In the genomic region with DNA sequence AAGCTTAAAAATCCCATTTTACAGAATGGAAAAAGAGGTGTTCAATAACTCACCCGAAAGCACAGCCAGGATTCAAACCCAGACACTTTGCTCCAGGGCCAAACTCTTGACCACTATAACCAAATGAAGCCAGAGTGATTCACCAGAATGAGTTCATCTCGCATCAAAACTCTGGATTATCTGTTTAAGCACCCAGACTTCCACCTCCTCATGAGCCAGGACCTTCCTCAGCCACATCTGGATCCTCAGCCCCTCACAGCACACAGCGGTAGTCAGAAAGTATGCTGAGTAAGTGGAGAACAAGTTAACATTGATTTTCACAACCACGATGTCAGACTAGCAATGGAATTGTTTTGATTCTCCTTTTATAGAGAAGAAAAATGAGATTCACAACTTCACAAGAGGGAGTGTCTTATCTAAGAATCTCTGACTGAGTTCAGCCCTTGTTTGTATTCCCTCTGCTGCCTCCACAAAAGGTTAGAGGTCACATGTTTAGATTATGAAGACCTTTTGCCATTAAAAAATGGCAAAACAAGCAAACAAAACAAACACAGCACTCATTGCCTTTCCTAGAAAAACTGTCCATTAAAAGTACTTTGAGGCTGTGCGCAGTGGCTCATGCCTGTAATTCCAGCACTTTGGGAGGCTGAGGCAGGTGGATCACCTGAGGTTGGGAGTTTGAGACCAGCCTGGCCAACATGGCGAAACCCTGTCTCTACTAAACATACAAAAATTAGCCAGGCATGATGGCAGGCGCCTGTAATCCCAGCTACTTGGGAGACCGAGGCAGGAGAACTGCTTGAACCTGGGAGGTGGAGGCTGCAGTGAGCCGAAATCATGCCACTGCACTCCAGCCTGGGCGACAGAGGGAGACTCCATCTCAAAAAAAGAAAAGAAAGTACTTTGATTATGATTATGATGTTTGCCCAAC, we compare ENCODE assay signal across 8 cellular contexts. TPM values are rescaled to one million over a fixed set of nuclear protein-coding genes. Genes with fewer than 3 reads are reported as not detected.
DNase-seq lines count a peak whose midpoint lies in the region; ATAC-seq, FAIRE-seq and TF ChIP-seq lines count a peak whose summit lies in the region.
"Not testable (repeated sequence)": the region's sequence is repeated elsewhere in the genome, so short reads cannot be mapped to it uniquely, and the experiment has no call there.

No MANE protein-coding gene starts in this region.

- not testable (repeated sequence) for H3K9me3 ChIP-seq in HepG2 (ENCODE audit: low read length); smooth muscle cell (replicated peaks; ENCODE audit: low read depth)

- H3K9ac ChIP-seq in HepG2 (ENCODE audit: insufficient read depth, low read depth, low read length): peak overlapping the region; percentile 50
- peak overlapping the region; percentile 2 for H3K9ac ChIP-seq in smooth muscle cell (ENCODE audit: low read depth)

- H3K4me1 ChIP-seq in HepG2 (ENCODE audit: insufficient read depth, low read length): peaks cover 77% of the 10 kb centered on the region
- not testable (repeated sequence) for H3K4me1 ChIP-seq in smooth muscle cell (ENCODE audit: low read depth)

- H3K4me3 Mint-ChIP-seq in activated T-cell treated with anti-CD3 and anti-CD28 coated beads, Interleukin-2, amount 50 U/mL, for 72 hours: peak overlapping the region in 1 of 2 donors; percentile 11

- POLR2A ChIA-PET in HepG2 (lab: Yijun Ruan, JAX): interaction anchor here (1.0 to 1.5 kb wide), 2 partner anchors 9 to 43 kb away, joined by 4 to 8 read pairs; no protein-coding TSS in a partner anchor

- peak in 1 of 2 donors; percentile 17 for ATAC-seq in activated T-cell treated with anti-CD3 and anti-CD28 coated beads, Interleukin-2, amount 50 U/mL, for 72 hours (replicated peaks in 1 of 2)
- ATAC-seq in HepG2: peak; percentile 8; the same call in 2 of the 3 replicates

- H3F3A ChIP-seq in smooth muscle cell (ENCODE audit: low read depth): not testable (repeated sequence)

- intact Hi-C loops in HepG2 (cut with micrococcal nuclease; ENCODE audit: unreplicated experiment): not testable (repeated sequence)

- TF ChIP-seq RAD21 in HepG2 (CRISPR knock-in tag; IDR thresholded peaks at IDR 0.05): not testable (repeated sequence)

- not testable (repeated sequence) for TF ChIP-seq CTCF in bronchial epithelial cell (IDR thresholded peaks at IDR 0.05; ENCODE audit: insufficient read depth, low read length, severe bottlenecking); fibroblast of pulmonary artery (IDR thresholded peaks at IDR 0.05; ENCODE audit: low read length, missing control alignments); HepG2 (CRISPR knock-in tag; IDR thresholded peaks at IDR 0.05); smooth muscle cell (IDR thresholded peaks at IDR 0.05; ENCODE audit: borderline replicate concordance, insufficient read depth, poor library complexity, severe bottlenecking)

- WGBS in HepG2 (ENCODE audit: low lambda C conversion rate): 14% methylated on average over 10 of the region's 10 CpGs
- 63% methylated on average over 10 of the region's 10 CpGs for WGBS in smooth muscle cell (ENCODE audit: low lambda C conversion rate)

- in situ Hi-C loops in HepG2 (cut with HindIII; ENCODE audit: extremely low pct_ligation_motif_present, low pct_unique_long_range_greater_than_20kb): not testable (repeated sequence)

- H3K36me3 Mint-ChIP-seq in activated T-cell treated with anti-CD3 and anti-CD28 coated beads, Interleukin-2, amount 50 U/mL, for 72 hours (ENCODE audit: insufficient read depth in 2 of 2): not testable (repeated sequence)

- peaks cover 48% of the 10 kb centered on the region for H3K4me1 Mint-ChIP-seq in activated T-cell treated with anti-CD3 and anti-CD28 coated beads, Interleukin-2, amount 50 U/mL, for 72 hours (ENCODE audit: low read depth)

- H3K27me3 Mint-ChIP-seq in activated T-cell treated with anti-CD3 and anti-CD28 coated beads, Interleukin-2, amount 50 U/mL, for 72 hours (ENCODE audit: low read depth): not testable (repeated sequence)

- H3K4me2 ChIP-seq in HepG2 (ENCODE audit: low read depth, low read length): peak overlapping the region; percentile 63
- H3K4me2 ChIP-seq in smooth muscle cell: not testable (repeated sequence)

- not testable (repeated sequence) for H3K36me3 ChIP-seq in bronchial epithelial cell (ENCODE audit: control insufficient read depth, insufficient read depth, low read length); HepG2 (replicated peaks in 1 of 2; ENCODE audit: control insufficient read depth in 1 of 2, insufficient read depth in 2 of 2, low read length in 2 of 2); smooth muscle cell (ENCODE audit: low read depth)

- not testable (repeated sequence) for BruUV-seq in HepG2 (replicated peaks; lab: Mats Ljungman, UMichigan)

- not testable (repeated sequence) for H2AFZ ChIP-seq in HepG2 (ENCODE audit: low read length); smooth muscle cell (ENCODE audit: low read depth)

- peak overlapping the region; percentile 22 for H3K27ac Mint-ChIP-seq in activated T-cell treated with anti-CD3 and anti-CD28 coated beads, Interleukin-2, amount 50 U/mL, for 72 hours

- peak in 1 of 2 experiments; percentile 58; a peak in 1 of 4 replicates for TF ChIP-seq EP300 in HepG2 (IDR thresholded peaks at IDR 0.05; ENCODE audit: low read depth in 2 of 2, low read length in 2 of 2)
- TF ChIP-seq EP300 in HepG2 (CRISPR knock-in tag; IDR thresholded peaks at IDR 0.05; ENCODE audit: borderline replicate concordance): not testable (repeated sequence)

- peak; percentile 50 for DNase-seq in AG08396 (ENCODE audit: low spot score)
- peak; percentile 59 for DNase-seq in H54 (ENCODE audit: insufficient read length, low spot score)
- DNase-seq in OCI-M1 (lab: John Stamatoyannopoulos, UW): peak; percentile 13
- not testable (repeated sequence) for DNase-seq in activated T-cell treated with anti-CD3 and anti-CD28 coated beads, Interleukin-2, amount 50 U/mL, for 72 hours; smooth muscle cell (lab: John Stamatoyannopoulos, UW; ENCODE audit: unreplicated experiment)
- DNase-seq in bronchial epithelial cell (ENCODE audit: low read depth): peak; percentile 48
- DNase-seq in fibroblast of pulmonary artery (ENCODE audit: low read depth): peak; percentile 75
- peak; percentile 72 for DNase-seq in HepG2 (ENCODE audit: low spot score)

- CTCF ChIA-PET in HepG2 (lab: Yijun Ruan, JAX; ENCODE audit: low intra/inter-chr PET ratio, low total read pairs): not testable (repeated sequence)

- not testable (repeated sequence) for H3K27me3 ChIP-seq in bronchial epithelial cell (ENCODE audit: control insufficient read depth, insufficient read depth, low read length); HepG2 (ENCODE audit: control insufficient read depth in 1 of 2, insufficient read depth in 2 of 2, low read length in 2 of 2); smooth muscle cell (ENCODE audit: low read depth)

- H4K20me1 ChIP-seq in HepG2 (ENCODE audit: insufficient read depth, low read length); smooth muscle cell (ENCODE audit: low read depth): not testable (repeated sequence)

- TF ChIP-seq POLR2A in H54 (IDR thresholded peaks at IDR 0.05; ENCODE audit: low read depth, low read length); HepG2 (IDR thresholded peaks at IDR 0.05; ENCODE audit: insufficient read depth in 1 of 2, low read depth in 2 of 2, low read length in 2 of 2): not testable (repeated sequence)

- H3K4me3 ChIP-seq in bronchial epithelial cell (ENCODE audit: low read depth, low read length); smooth muscle cell: not testable (repeated sequence)
- H3K4me3 ChIP-seq in fibroblast of pulmonary artery (replicated peaks; ENCODE audit: low read depth, low read length) (peak overlapping the region; percentile 19), HepG2 (replicated peaks in 1 of 3; ENCODE audit: insufficient read depth in 1 of 3, low read depth in 2 of 3, low read length in 3 of 3) (peak overlapping the region in 2 of 3 experiments; percentile 27 to 29; a peak in 3 of 6 replicates)

- FAIRE-seq in H54 (lab: Jason Lieb, UNC): peak; percentile 92
- FAIRE-seq in bronchial epithelial cell (lab: Jason Lieb, UNC); HepG2 (lab: Jason Lieb, UNC): not testable (repeated sequence)

- H3K27ac ChIP-seq in HepG2 (ENCODE audit: extremely low read length, insufficient read depth, low read length) (peak overlapping the region; percentile 79), smooth muscle cell (ENCODE audit: low read depth) (peak overlapping the region; percentile 76)

- H3K79me2 ChIP-seq in HepG2 (ENCODE audit: insufficient read depth, low read length); smooth muscle cell (ENCODE audit: low read depth): not testable (repeated sequence)

- H3K9me3 Mint-ChIP-seq in activated T-cell treated with anti-CD3 and anti-CD28 coated beads, Interleukin-2, amount 50 U/mL, for 72 hours: not testable (repeated sequence)

RNA-seq across cellular contexts. Expression of gene ATP13A3, which starts 7.5 kb away (rescaled TPM):
- total RNA-seq in activated T-cell treated with anti-CD3 and anti-CD28 coated beads, Interleukin-2, amount 50 U/mL, for 72 hours: 100 to 1,000 TPM in 1 of 2 donors, 10 to 100 TPM in 1; 97.7 to 121 TPM
- total RNA-seq in bronchial epithelial cell: 153 and 171 TPM in 2 replicates
- total RNA-seq in HepG2 (2016; rRNA removed; fragmentation: Illumina TruSeq; extraction: Trizol): 80.8 and 82.6 TPM in 2 replicates
- 24.1 and 34.0 TPM in 2 replicates for total RNA-seq in HepG2 (2016; cell fraction: cytosol; rRNA removed; fragmentation: Illumina TruSeq; extraction: Trizol; ENCODE audit: low read depth)
- 77.1 and 79.8 TPM in 2 replicates for total RNA-seq in HepG2 (2016; cell fraction: insoluble cytoplasmic fraction; rRNA removed; fragmentation: Illumina TruSeq; extraction: Trizol)
- total RNA-seq in HepG2 (2016; cell fraction: membrane; rRNA removed; fragmentation: Illumina TruSeq; extraction: Trizol): 63.8 and 77.4 TPM in 2 replicates
- total RNA-seq in HepG2 (2016; cell fraction: nucleus; rRNA removed; fragmentation: Illumina TruSeq; extraction: Trizol): 96.6 and 107 TPM in 2 replicates
- polyA plus RNA-seq in HepG2 (2011; rRNA removed): 34.8 and 44.9 TPM in 2 replicates
- 14.3 and 23.1 TPM in 2 replicates for polyA plus RNA-seq in HepG2 (2011; cell fraction: cytosol; rRNA removed)
- 23.0 and 36.3 TPM in 2 replicates for polyA plus RNA-seq in HepG2 (2011; cell fraction: nucleus; rRNA removed)
- 42.7 and 47.6 TPM in 2 replicates for polyA plus RNA-seq in HepG2 (2012)
- 1.1 and 1.3 TPM in 2 replicates for polyA plus RNA-seq in HepG2 (2016; cell fraction: cytosol; fragmentation: Illumina TruSeq; extraction: Trizol; ENCODE audit: low read depth)
- polyA plus RNA-seq in HepG2 (2016; cell fraction: insoluble cytoplasmic fraction; fragmentation: Illumina TruSeq; extraction: Trizol; ENCODE audit: low read depth): 25.7 and 29.2 TPM in 2 replicates
- 7.0 and 8.6 TPM in 2 replicates for polyA plus RNA-seq in HepG2 (2016; cell fraction: membrane; fragmentation: Illumina TruSeq; extraction: Trizol; ENCODE audit: low read depth)
- polyA plus RNA-seq in HepG2 (2016; cell fraction: nucleus; fragmentation: Illumina TruSeq; extraction: Trizol; ENCODE audit: insufficient read depth, low read depth): 50.7 and 55.8 TPM in 2 replicates
- polyA minus RNA-seq in HepG2 (2011; rRNA and poly(A)+ RNA removed; ENCODE audit: low replicate concordance): 73.3 and 126 TPM in 2 replicates
- polyA minus RNA-seq in HepG2 (2011; cell fraction: cytosol; rRNA and poly(A)+ RNA removed): 74.1 and 95.7 TPM in 2 replicates
- polyA minus RNA-seq in HepG2 (2011; cell fraction: nucleus; rRNA and poly(A)+ RNA removed): 164 and 199 TPM in 2 replicates
- total RNA-seq in smooth muscle cell: 65.3 and 128 TPM in 2 replicates
- polyA plus RNA-seq in smooth muscle cell: 13.0 and 13.5 TPM in 2 replicates
